In the genomic region with DNA sequence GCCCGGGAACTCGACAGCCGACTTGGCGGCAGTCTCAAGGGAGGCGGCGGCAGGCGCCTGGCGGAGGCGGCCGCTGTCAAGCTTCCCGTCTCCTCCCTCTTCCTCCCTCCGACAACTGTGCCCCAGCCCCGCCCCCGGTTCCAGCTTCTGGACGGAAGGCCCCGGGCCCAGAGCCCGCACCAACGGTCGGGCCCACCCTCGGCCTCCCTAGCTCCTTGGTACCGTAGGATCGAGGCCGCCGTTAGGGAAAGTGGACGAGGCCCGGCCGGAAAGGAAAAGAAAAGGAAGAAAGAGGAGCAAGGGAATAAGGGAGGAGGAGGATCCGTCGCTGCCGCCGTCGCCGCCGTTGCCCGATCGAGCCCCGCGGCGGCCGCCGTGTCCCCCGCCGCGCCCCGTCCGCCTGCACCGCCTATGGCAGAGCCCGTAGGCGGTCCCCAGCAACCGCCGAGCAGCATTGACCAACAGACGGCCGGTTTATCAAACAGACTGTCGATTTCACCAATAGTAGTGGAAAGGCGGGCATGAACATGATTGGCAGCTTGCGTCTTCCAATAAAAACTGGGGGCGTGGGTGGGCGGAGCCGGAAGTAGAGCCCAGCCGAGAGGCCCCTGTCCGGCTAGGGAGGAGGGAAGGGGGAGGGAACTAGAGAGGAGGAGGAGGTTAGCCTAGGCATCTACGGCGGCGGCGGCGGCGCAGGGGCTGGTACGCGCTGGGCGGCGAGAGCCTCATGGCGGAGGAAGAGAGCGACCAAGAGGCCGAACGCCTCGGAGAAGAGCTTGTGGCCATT, we compare ENCODE assay signal across 8 cellular contexts.
DNase-seq lines count a peak whose midpoint lies in the region; ATAC-seq, FAIRE-seq and TF ChIP-seq lines count a peak whose summit lies in the region.

A gene with protein sequence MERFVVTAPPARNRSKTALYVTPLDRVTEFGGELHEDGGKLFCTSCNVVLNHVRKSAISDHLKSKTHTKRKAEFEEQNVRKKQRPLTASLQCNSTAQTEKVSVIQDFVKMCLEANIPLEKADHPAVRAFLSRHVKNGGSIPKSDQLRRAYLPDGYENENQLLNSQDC (minus strand): TSS at position 413 of the 787 bp plus-strand sequence. CDS start 3,029 bp downstream, outside the sequence.
A gene (plus strand): TSS at position 663 of the 787 bp plus-strand sequence. CDS start 65 bp downstream, at position 728.

- peak; percentile 97 for DNase-seq in AG09319 (ENCODE audit: extremely low read depth, low read depth)
- peak; percentile 96 for DNase-seq in NCI-H446 treated with DMSO at 0.1 percent for 48 hours (lab: John Stamatoyannopoulos, UW)
- peak; percentile 99 for DNase-seq in cerebellar cortex (ENCODE audit: low spot score)
- peak; percentile 97 for DNase-seq in stimulated activated CD4-positive, alpha-beta T cell treated with anti-CD3 and anti-CD28 coated beads, Interleukin-12 subunit alpha, Interleukin-12 subunit beta, amount 100 ng/mL, for 4 hours

- TF ChIP-seq CTCF in AG09319 (IDR thresholded peaks at IDR 0.05; ENCODE audit: low read depth, low read length): no peak

- ATAC-seq in GM19035 (IDR thresholded peaks at IDR 0.05; ENCODE audit: unreplicated experiment) (peak; percentile 94), HG03354 (IDR thresholded peaks at IDR 0.05; ENCODE audit: poor library complexity, severe bottlenecking, unreplicated experiment) (peak; percentile 94)
- peak; percentile 93 to 94 for ATAC-seq in activated CD4-positive, CD25-positive, alpha-beta regulatory T cell treated with anti-CD3 and anti-CD28 coated beads, Interleukin-2, amount 50 U/mL, for 24 hours

- peak; percentile 88 for FAIRE-seq in islet of Langerhans (lab: Jason Lieb, UNC)

Comparison
In these comparisons a context has a peak if more than half of its experiments do, and no peak if none do; other contexts are left out.
1. Peak in every context shown above with its lines: DNase-seq and ATAC-seq.